Comparison of ENCODE assay signal across 16 cellular contexts in genomic region chr2:167215595-167215994, GRCh38.
"Had no signal": no experiment of that assay in that cellular context is flagged by ENCODE, and none has a peak within 500 bp of the region (broad histone marks: within the 10 kb centered on the region; RNA-seq: fewer than 3 reads in every experiment).

No MANE protein-coding gene starts in this region.

- H3K4me3 ChIP-seq: neural progenitor cell, tibial nerve had no signal

- DNase-seq: activated CD4-positive, alpha-beta T cell treated with anti-CD3 and anti-CD28 coated beads, Interleukin-2, amount 50 U/mL, for 4 hours; activated CD4-positive, CD25-positive, alpha-beta regulatory T cell treated with anti-CD3 and anti-CD28 coated beads, Interleukin-2, amount 50 U/mL, for 72 hours; activated naive CD4-positive, alpha-beta T cell; activated naive CD8-positive, alpha-beta T cell treated with anti-CD3 and anti-CD28 coated beads, Interleukin-2, amount 10 ng/mL, durations not matched to agents 7 days and 5 days; activated T-cell treated with anti-CD3 and anti-CD28 coated beads for 4 hours; brain microvascular endothelial cell; cerebellar nuclear complex; effector memory CD4-positive, alpha-beta T cell; foreskin keratinocyte; head of caudate nucleus; islet precursor cell; T-helper 1 cell; T1000 had no signal

- ATAC-seq: foreskin keratinocyte; stimulated activated effector memory CD8-positive, alpha-beta T cell treated with anti-CD3 and anti-CD28 coated beads, Interleukin-12 subunit alpha, Interleukin-12 subunit beta, amount 100 ng/mL, for 72 hours had no signal
